ENCODE assay signal across 34 cellular contexts in genomic region chr6:136955123-136955522, GRCh38. TPM values are rescaled to one million over a fixed set of nuclear protein-coding genes. Genes with fewer than 3 reads are reported as not detected.
"Had no signal": no experiment of that assay in that cellular context is flagged by ENCODE, and none has a peak within 500 bp of the region (broad histone marks: within the 10 kb centered on the region; RNA-seq: fewer than 3 reads in every experiment).

No MANE protein-coding gene starts in this region.

- H3K27ac ChIP-seq: epithelial cell of prostate, esophagus squamous epithelium, parathyroid adenoma, psoas muscle, stomach, thyroid gland, upper lobe of left lung, vagina had no signal

- FAIRE-seq: endometrium, frontal cortex, keratinocyte had no signal

- H3K27ac Mint-ChIP-seq: activated B cell treated with CpG ODN at 0.5 μM for 24 hours; activated CD8-positive, alpha-beta T cell treated with anti-CD3 and anti-CD28 coated beads for 36 hours; activated naive CD4-positive, alpha-beta T cell treated with anti-CD3 and anti-CD28 coated beads, Interleukin-2, amount 50 U/mL, for 24 hours; activated naive CD8-positive, alpha-beta T cell treated with anti-CD3 and anti-CD28 coated beads, Interleukin-2, amount 50 U/mL, for 24 hours; activated T-helper 2 cell treated with anti-CD3 and anti-CD28 coated beads, Interferon-gamma antibody, Interleukin-2, Interleukin-4, amounts not matched to agents 10 μg/mL and 5 μg/mL and 100 μg/mL, durations not matched to agents 14 hours and 24 hours and 36 hours; dendritic cell treated with granulocyte-macrophage colony-stimulating factor and Interleukin-4, amounts not matched to agents 40 ng/mL and 50 ng/mL, for 4 days; mesothelial cell of epicardium; naive thymus-derived CD4-positive, alpha-beta T cell; stimulated activated memory B cell treated with anti-CD40 and anti-IgM and Interleukin-4, amounts not matched to agents 10 μg/mL and 1 μg/mL and 100 μg/mL, for 72 hours had no signal

- H3K36me3 Mint-ChIP-seq: activated naive CD4-positive, alpha-beta T cell treated with anti-CD3 and anti-CD28 coated beads, Interleukin-2, amount 50 U/mL, for 24 hours; mesothelial cell of epicardium; naive thymus-derived CD4-positive, alpha-beta T cell; stimulated activated memory B cell treated with anti-CD40 and anti-IgM and Interleukin-4, amounts not matched to agents 10 μg/mL and 1 μg/mL and 100 μg/mL, for 72 hours had no signal

- ATAC-seq: activated CD8-positive, alpha-beta T cell treated with anti-CD3 and anti-CD28 coated beads for 36 hours; activated naive CD8-positive, alpha-beta T cell treated with anti-CD3 and anti-CD28 coated beads, Interleukin-2, amount 50 U/mL, for 24 hours; left colon; naive thymus-derived CD4-positive, alpha-beta T cell; psoas muscle; stimulated activated memory B cell treated with anti-CD40 and anti-IgM and Interleukin-4, amounts not matched to agents 10 μg/mL and 1 μg/mL and 100 μg/mL, for 72 hours had no signal

- H3K9me3 Mint-ChIP-seq: activated B cell treated with CpG ODN at 0.5 μM for 24 hours; activated CD8-positive, alpha-beta T cell treated with anti-CD3 and anti-CD28 coated beads for 36 hours; activated naive CD4-positive, alpha-beta T cell treated with anti-CD3 and anti-CD28 coated beads, Interleukin-2, amount 50 U/mL, for 24 hours; activated naive CD8-positive, alpha-beta T cell treated with anti-CD3 and anti-CD28 coated beads, Interleukin-2, amount 50 U/mL, for 24 hours; activated T-helper 2 cell treated with anti-CD3 and anti-CD28 coated beads, Interferon-gamma antibody, Interleukin-2, Interleukin-4, amounts not matched to agents 10 μg/mL and 5 μg/mL and 100 μg/mL, durations not matched to agents 14 hours and 24 hours and 36 hours; dendritic cell treated with granulocyte-macrophage colony-stimulating factor and Interleukin-4, amounts not matched to agents 40 ng/mL and 50 ng/mL, for 4 days; mesothelial cell of epicardium; naive thymus-derived CD4-positive, alpha-beta T cell; neural crest cell; stimulated activated memory B cell treated with anti-CD40 and anti-IgM and Interleukin-4, amounts not matched to agents 10 μg/mL and 1 μg/mL and 100 μg/mL, for 72 hours had no signal

- DNase-seq: activated B cell treated with CpG ODN at 0.5 μM for 24 hours; activated CD4-positive, alpha-beta T cell treated with anti-CD3 and anti-CD28 coated beads, Interleukin-2, amount 50 U/mL, for 1 hour; activated CD8-positive, alpha-beta T cell treated with anti-CD3 and anti-CD28 coated beads for 36 hours; activated naive CD8-positive, alpha-beta T cell treated with anti-CD3 and anti-CD28 coated beads, Interleukin-2, amount 50 U/mL, for 24 hours; activated T-cell treated with anti-CD3 and anti-CD28 coated beads, Interleukin-2, amount 50 U/mL, for 48 hours; amygdala; central memory CD4-positive, alpha-beta T cell; esophagus squamous epithelium; left colon; mammary epithelial cell; naive thymus-derived CD4-positive, alpha-beta T cell; occipital lobe; psoas muscle; stimulated activated CD4-positive, alpha-beta T cell treated with anti-CD3 and anti-CD28 coated beads, Interleukin-1b, Interleukin-23, amount 100 ng/mL, for 48 hours; stimulated activated CD4-positive, alpha-beta T cell treated with anti-CD3 and anti-CD28 coated beads, Interleukin-4, amount 100 ng/mL, for 4 hours; stimulated activated CD8-positive, alpha-beta memory T cell treated with anti-CD3 and anti-CD28 coated beads, Interleukin-4, amount 100 ng/mL, for 48 hours; stomach; T-helper 2 cell; thyroid gland; upper lobe of left lung had no signal

- H3K27me3 ChIP-seq: thyroid gland, upper lobe of left lung, vagina had no signal

- H3K36me3 ChIP-seq: esophagus squamous epithelium, stomach, thyroid gland, upper lobe of left lung, vagina had no signal

- H3K4me1 ChIP-seq: esophagus squamous epithelium, parathyroid adenoma, psoas muscle, vagina had no signal

- H3K4me3 ChIP-seq: esophagus squamous epithelium, psoas muscle, smooth muscle cell, stomach, thyroid gland, upper lobe of left lung, vagina had no signal

- H2AFZ ChIP-seq: parathyroid adenoma had no signal

- H3K9ac ChIP-seq: parathyroid adenoma had no signal

- H3K9me3 ChIP-seq: esophagus squamous epithelium, psoas muscle, stomach, thyroid gland, upper lobe of left lung, vagina had no signal

- H3K4me3 Mint-ChIP-seq: activated B cell treated with CpG ODN at 0.5 μM for 24 hours; activated CD8-positive, alpha-beta T cell treated with anti-CD3 and anti-CD28 coated beads for 36 hours; activated naive CD4-positive, alpha-beta T cell treated with anti-CD3 and anti-CD28 coated beads, Interleukin-2, amount 50 U/mL, for 24 hours; activated naive CD8-positive, alpha-beta T cell treated with anti-CD3 and anti-CD28 coated beads, Interleukin-2, amount 50 U/mL, for 24 hours; dendritic cell treated with granulocyte-macrophage colony-stimulating factor and Interleukin-4, amounts not matched to agents 40 ng/mL and 50 ng/mL, for 4 days; mesothelial cell of epicardium; naive thymus-derived CD4-positive, alpha-beta T cell; neural crest cell; stimulated activated memory B cell treated with anti-CD40 and anti-IgM and Interleukin-4, amounts not matched to agents 10 μg/mL and 1 μg/mL and 100 μg/mL, for 72 hours had no signal

- H3K79me2 ChIP-seq: parathyroid adenoma had no signal

- H3K4me2 ChIP-seq: smooth muscle cell had no signal

RNA-seq across cellular contexts. Expression of gene SLC35D3, which starts 33.0 kb away (rescaled TPM):
- total RNA-seq: activated B cell treated with CpG ODN at 0.5 μM for 24 hours; activated CD8-positive, alpha-beta T cell treated with anti-CD3 and anti-CD28 coated beads for 36 hours; activated T-helper 2 cell treated with anti-CD3 and anti-CD28 coated beads, Interferon-gamma antibody, Interleukin-2, Interleukin-4, amounts not matched to agents 10 μg/mL and 5 μg/mL and 100 μg/mL, durations not matched to agents 14 hours and 24 hours and 36 hours; esophagus squamous epithelium; mammary epithelial cell; mesothelial cell of epicardium; neural crest cell; occipital lobe; psoas muscle; smooth muscle cell; thyroid gland; vagina had no signal
- polyA plus RNA-seq: keratinocyte; liver; mammary epithelial cell; naive thymus-derived CD4-positive, alpha-beta T cell; psoas muscle; smooth muscle cell had no signal
